ENCODE assay signal across 9 cellular contexts in genomic region chr17:42484304-42484703, GRCh38. TPM values are rescaled to one million over a fixed set of nuclear protein-coding genes. Genes with fewer than 3 reads are reported as not detected.
A peak's percentile ranks its signal among the peaks of the same experiment; 100 is the strongest.
DNase-seq lines count a peak whose midpoint lies in the region; ATAC-seq, FAIRE-seq and TF ChIP-seq lines count a peak whose summit lies in the region.
"Had no signal": no experiment of that assay in that cellular context is flagged by ENCODE, and none has a peak within 500 bp of the region (broad histone marks: within the 10 kb centered on the region; RNA-seq: fewer than 3 reads in every experiment).

No MANE protein-coding gene starts in this region.

- H3K4me3 Mint-ChIP-seq in activated CD4-positive, alpha-beta T cell treated with anti-CD3 and anti-CD28 coated beads, Interleukin-2, amount 10 ng/mL, durations not matched to agents 24 days and 14 days: peak overlapping the region; percentile 51

- TF ChIP-seq CTCF in GM12864 (IDR thresholded peaks at IDR 0.05; ENCODE audit: low read depth, low read length, missing control alignments): no peak
- no peak for TF ChIP-seq CTCF in PC-3 (conservative IDR thresholded peaks at IDR 0.05; ENCODE audit: low read depth, low read length)

- no peaks in the 10 kb centered on the region for H3K9me3 Mint-ChIP-seq in activated CD4-positive, alpha-beta T cell treated with anti-CD3 and anti-CD28 coated beads, Interleukin-2, amount 10 ng/mL, durations not matched to agents 24 days and 14 days

- no peaks in the 10 kb centered on the region for H3F3A ChIP-seq in PC-3 (ENCODE audit: low read length, unreplicated experiment)

- no peaks in the 10 kb centered on the region for H3K9me2 ChIP-seq in PC-3 (replicated peaks; ENCODE audit: low read length)

- no peaks in the 10 kb centered on the region for H3K79me2 ChIP-seq in PC-3 (ENCODE audit: low read length)

- no TSS peak for BruUV-seq in PC-3 (replicated peaks; lab: Mats Ljungman, UMichigan)

- no peaks in the 10 kb centered on the region for H4K20me1 ChIP-seq in PC-3 (ENCODE audit: low read length)

- no peak for ATAC-seq in PC-3
- ATAC-seq in GM19395 (IDR thresholded peaks at IDR 0.05; ENCODE audit: unreplicated experiment): no peak

- DNase-seq in GM12864 (ENCODE audit: low read depth) (peak; percentile 4), astrocyte of the hippocampus (ENCODE audit: low read depth, low spot score) (peak; percentile 2), GM12892 (ENCODE audit: insufficient read length) (no peak), PC-3 (no peak), SHP77 treated with DMSO at 0.1 percent for 48 hours (lab: John Stamatoyannopoulos, UW) (no peak)
- peak; percentile 93 for DNase-seq in activated CD4-positive, alpha-beta T cell treated with anti-CD3 and anti-CD28 coated beads, Interleukin-2, amount 10 ng/mL, durations not matched to agents 24 days and 14 days
- DNase-seq in stimulated activated CD4-positive, alpha-beta T cell treated with anti-CD3 and anti-CD28 coated beads, Interleukin-2, amount 100 ng/mL, for 4 hours (ENCODE audit: low read depth): peak; percentile 35

- intact Hi-C loops in activated CD4-positive, alpha-beta T cell treated with anti-CD3 and anti-CD28 coated beads, Interleukin-2, amount 10 ng/mL, durations not matched to agents 24 days and 14 days (cut with micrococcal nuclease): loop anchor here (1.0 to 2.0 kb wide), 2 partner anchors 28 to 40 kb away; no protein-coding TSS in a partner anchor
- intact Hi-C loops in PC-3 (cut with micrococcal nuclease): no loop called here

- H3K9ac ChIP-seq in PC-3 (ENCODE audit: low read length): no peak overlapping the region

- H3K4me1 ChIP-seq in PC-3 (ENCODE audit: insufficient read depth, low read length): no peaks in the 10 kb centered on the region

- peaks cover 3% of the 10 kb centered on the region for H3K27me3 Mint-ChIP-seq in activated CD4-positive, alpha-beta T cell treated with anti-CD3 and anti-CD28 coated beads, Interleukin-2, amount 10 ng/mL, durations not matched to agents 24 days and 14 days

- CTCF ChIA-PET in PC-3 (lab: Charles Lee): no interaction called here

- peaks cover 34% of the 10 kb centered on the region for H3K36me3 Mint-ChIP-seq in activated CD4-positive, alpha-beta T cell treated with anti-CD3 and anti-CD28 coated beads, Interleukin-2, amount 10 ng/mL, durations not matched to agents 24 days and 14 days (ENCODE audit: low read depth)

- H3K36me3 ChIP-seq in PC-3 (ENCODE audit: low read depth, low read length): no peaks in the 10 kb centered on the region

- peak overlapping the region; percentile 52 for H3K27ac Mint-ChIP-seq in activated CD4-positive, alpha-beta T cell treated with anti-CD3 and anti-CD28 coated beads, Interleukin-2, amount 10 ng/mL, durations not matched to agents 24 days and 14 days

- H3K9me3 ChIP-seq in PC-3 (ENCODE audit: low read length): no peaks in the 10 kb centered on the region

- POLR2A ChIA-PET in PC-3 (lab: Charles Lee; ENCODE audit: unreplicated experiment): no interaction called here

- no peaks in the 10 kb centered on the region for H3K27me3 ChIP-seq in PC-3 (ENCODE audit: low read length)

- H3K4me1 Mint-ChIP-seq in activated CD4-positive, alpha-beta T cell treated with anti-CD3 and anti-CD28 coated beads, Interleukin-2, amount 10 ng/mL, durations not matched to agents 24 days and 14 days: peaks cover 16% of the 10 kb centered on the region

- no peak overlapping the region for H3K27ac ChIP-seq in PC-3 (ENCODE audit: low read length)

- no peak overlapping the region for H2AFZ ChIP-seq in PC-3 (ENCODE audit: low read length)

- H3K4me3 ChIP-seq in GM12864 (ENCODE audit: low read depth, low read length): no peak overlapping the region
- H3K4me3 ChIP-seq in PC-3 (ENCODE audit: low read length): no peak overlapping the region

- no peak for TF ChIP-seq POLR2A in GM12892 (IDR thresholded peaks at IDR 0.05; ENCODE audit: low read depth, low read length)

- H3K4me2 ChIP-seq in PC-3 (ENCODE audit: low read length): no peak overlapping the region

- no peak for FAIRE-seq in GM12892 (lab: Jason Lieb, UNC)
- FAIRE-seq: RCC 7860 had no signal

RNA-seq across cellular contexts. Expression of gene ATP6V0A1, which starts 25.6 kb away (rescaled TPM):
- total RNA-seq in activated CD4-positive, alpha-beta T cell treated with anti-CD3 and anti-CD28 coated beads, Interleukin-2, amount 10 ng/mL, durations not matched to agents 24 days and 14 days: 16.9 and 18.8 TPM in 2 replicates
- 25.0 TPM for polyA plus RNA-seq in GM12892 (2012; ENCODE audit: missing spikeins)
- total RNA-seq in PC-3 (2014; rRNA removed): 0.07 and 0.35 TPM in 2 replicates

RNA-seq across cellular contexts. Expression of gene NAGLU, which starts 51.7 kb away (rescaled TPM):
- 20.4 and 20.7 TPM in 2 replicates for total RNA-seq in activated CD4-positive, alpha-beta T cell treated with anti-CD3 and anti-CD28 coated beads, Interleukin-2, amount 10 ng/mL, durations not matched to agents 24 days and 14 days
- 6.6 TPM for polyA plus RNA-seq in GM12892 (2012; ENCODE audit: missing spikeins)
- 4.9 and 9.8 TPM in 2 replicates for total RNA-seq in PC-3 (2014; rRNA removed)

Comparison
In these comparisons a context has a peak if more than half of its experiments do, and no peak if none do; other contexts are left out.
1. DNase-seq: peak in GM12864 (single experiment), activated CD4-positive, alpha-beta T cell treated with anti-CD3 and anti-CD28 coated beads, Interleukin-2, amount 10 ng/mL, durations not matched to agents 24 days and 14 days (single experiment), astrocyte of the hippocampus (single experiment) and stimulated activated CD4-positive, alpha-beta T cell treated with anti-CD3 and anti-CD28 coated beads, Interleukin-2, amount 100 ng/mL, for 4 hours (single experiment); none in GM12892 (single experiment), PC-3 (single experiment) and SHP77 treated with DMSO at 0.1 percent for 48 hours (single experiment).
2. RNA of gene ATP6V0A1, which starts 25.6 kb away (total RNA-seq): 16.9 to 18.8 TPM in activated CD4-positive, alpha-beta T cell treated with anti-CD3 and anti-CD28 coated beads, Interleukin-2, amount 10 ng/mL, durations not matched to agents 24 days and 14 days; 0.07 to 0.35 TPM in PC-3; every median in the first group is over 10 times any median in the second.